1 cellular context compared by ENCODE assay signal in the genomic region with DNA sequence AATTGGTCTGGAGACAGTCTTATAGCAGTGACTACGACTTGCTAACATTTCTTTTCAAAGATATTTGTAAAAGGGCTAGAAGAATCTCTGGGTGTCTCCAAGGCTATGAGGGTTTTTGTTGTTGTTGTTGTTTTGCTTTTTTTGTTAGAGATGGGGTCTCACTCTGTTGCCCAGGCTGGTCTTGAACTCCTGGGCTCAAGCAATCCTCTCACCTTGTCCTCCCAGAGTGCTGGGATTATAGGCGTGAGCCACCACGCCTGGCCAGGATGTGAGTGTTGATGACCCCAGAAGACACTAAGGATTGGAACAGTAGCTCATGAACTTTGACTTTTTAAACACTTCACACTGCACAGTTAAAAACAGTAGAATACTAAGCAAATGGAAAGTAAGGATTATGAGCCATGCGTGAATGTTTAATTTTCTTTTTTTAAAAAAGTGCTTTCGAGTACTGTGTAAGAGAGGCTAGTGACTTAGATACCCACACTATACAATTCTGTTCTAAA.
TF ChIP-seq lines count a peak whose summit lies in the region.

No MANE protein-coding gene starts in this region.

TF ChIP-seq in H1, 55 proteins besides CTCF, POLR2A, EP300 and RAD21:
- no peak for TF ChIP-seq JUN (IDR thresholded peaks at IDR 0.05; ENCODE audit: low read depth, low read length)
